1 cellular context compared by ENCODE assay signal in genomic region chr1:8189931-8190483, GRCh38.
TF ChIP-seq lines count a peak whose summit lies in the region.

No MANE protein-coding gene starts in this region.

TF ChIP-seq in H1, 55 proteins besides CTCF, POLR2A, EP300 and RAD21 (continued from another document):
- TF ChIP-seq USF2 (IDR thresholded peaks at IDR 0.05; ENCODE audit: low read length) = no peak
- TF ChIP-seq TAF1 (IDR thresholded peaks at IDR 0.05; ENCODE audit: low read depth, low read length) = no peak
- no peak for TF ChIP-seq KDM5A (IDR thresholded peaks at IDR 0.05; ENCODE audit: low read length)
- no peak for TF ChIP-seq EZH2 (IDR thresholded peaks at IDR 0.05; ENCODE audit: low read depth, low read length, severe bottlenecking)
- TF ChIP-seq FOSL1 (IDR thresholded peaks at IDR 0.05; ENCODE audit: insufficient read depth, low read depth, low read length) = no peak
- no peak for TF ChIP-seq KDM4A (IDR thresholded peaks at IDR 0.05; ENCODE audit: low read depth, low read length, severe bottlenecking)
- no peak for TF ChIP-seq JUN (IDR thresholded peaks at IDR 0.05; ENCODE audit: low read depth, low read length)
- no peak for TF ChIP-seq SIRT6 (IDR thresholded peaks at IDR 0.05; ENCODE audit: low read length)
- TF ChIP-seq BACH1 (IDR thresholded peaks at IDR 0.05; ENCODE audit: low read length) = no peak
- no peak for TF ChIP-seq SIX5 (IDR thresholded peaks at IDR 0.05; ENCODE audit: low read depth, low read length)
- no peak for TF ChIP-seq CBX8 (IDR thresholded peaks at IDR 0.05; ENCODE audit: borderline replicate concordance, low read depth, low read length)
